ENCODE assay signal across 24 cellular contexts in the genomic region with DNA sequence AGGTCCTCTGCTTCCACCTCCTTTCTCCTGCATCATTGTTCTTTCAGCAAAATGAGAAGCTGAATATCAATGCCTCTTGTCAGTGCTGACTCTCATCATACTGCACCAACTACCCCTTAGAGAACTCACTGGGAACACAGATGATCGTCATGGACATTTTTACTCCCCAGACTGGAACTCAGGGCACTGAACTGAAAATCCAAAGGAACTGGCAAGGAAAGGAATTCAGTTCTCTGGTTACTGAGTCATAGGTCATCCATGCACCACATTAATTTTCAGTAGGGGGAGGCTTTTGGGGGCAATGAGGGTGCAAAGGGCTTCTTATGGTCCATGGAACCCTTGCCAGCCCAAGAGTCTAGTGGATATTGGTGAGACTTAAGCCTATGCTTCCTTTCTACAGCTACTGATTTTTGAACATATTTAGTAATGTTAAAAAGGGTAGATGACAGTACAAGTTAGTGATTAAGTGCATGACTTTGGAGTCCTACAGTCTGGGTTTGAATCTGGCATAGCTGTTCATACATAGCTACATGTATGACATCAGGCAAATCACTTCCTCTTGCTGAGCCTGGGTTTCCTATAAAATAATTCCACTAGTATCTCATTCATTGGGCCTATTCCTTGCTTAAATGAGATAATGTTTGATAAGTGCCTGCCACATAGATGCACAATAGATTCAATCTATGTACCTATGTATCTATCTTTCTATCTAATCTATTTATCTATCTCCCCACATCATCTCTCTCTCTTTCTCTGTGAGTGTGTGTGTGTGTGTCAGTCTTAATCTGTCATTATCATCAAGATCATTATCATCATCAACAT. TPM values are rescaled to one million over a fixed set of nuclear protein-coding genes. Genes with fewer than 3 reads are reported as not detected.
DNase-seq lines count a peak whose midpoint lies in the region; ATAC-seq, FAIRE-seq and TF ChIP-seq lines count a peak whose summit lies in the region.
"Had no signal": no experiment of that assay in that cellular context is flagged by ENCODE, and none has a peak within 500 bp of the region (broad histone marks: within the 10 kb centered on the region; RNA-seq: fewer than 3 reads in every experiment).

No MANE protein-coding gene starts in this region.

- peak; percentile 81 for DNase-seq in RCC 7860 (ENCODE audit: low spot score)
- DNase-seq in kidney glomerular epithelial cell (lab: John Stamatoyannopoulos, UW): peak; percentile 46
- DNase-seq in upper lobe of right lung: no peak
- DNase-seq in activated CD8-positive, alpha-beta T cell treated with anti-CD3 and anti-CD28 coated beads for 36 hours: no peak
- DNase-seq in stimulated activated naive CD4-positive, alpha-beta T cell (lab: John Stamatoyannopoulos, UW): no peak
- DNase-seq in NCI-H748 (lab: John Stamatoyannopoulos, UW; ENCODE audit: unreplicated experiment): no peak
- DNase-seq: activated CD4-positive, alpha-beta memory T cell treated with anti-CD3 and anti-CD28 coated beads, Interleukin-2, amount 10 ng/mL, durations not matched to agents 7 days and 5 days; activated T-cell treated with anti-CD3 and anti-CD28 coated beads, Interleukin-2, amount 50 U/mL, for 48 hours; CD8-positive, alpha-beta memory T cell; GDM1; left lung; NCI-H1092 treated with DMSO at 0.1 percent for 48 hours; NCI-H2227 treated with DMSO at 0.1 percent for 48 hours; NK-92 treated with Interleukin-12 subunit alpha and Interleukin-12 subunit beta, amount 100 ng/mL, for 24 hours; occipital lobe; sigmoid colon; upper lobe of left lung; WERI-Rb-1 had no signal

- CTCF ChIA-PET in activated CD8-positive, alpha-beta T cell treated with anti-CD3 and anti-CD28 coated beads for 36 hours (lab: Charles Lee): no interaction called here

- H3K4me1 ChIP-seq in ES-I3 (ENCODE audit: insufficient read depth, low read length) (no peaks in the 10 kb centered on the region), upper lobe of right lung (no peaks in the 10 kb centered on the region)
- H3K4me1 ChIP-seq: HAP-1, left lung, sigmoid colon, upper lobe of left lung had no signal

- POLR2A ChIA-PET in activated CD8-positive, alpha-beta T cell treated with anti-CD3 and anti-CD28 coated beads for 36 hours (lab: Charles Lee): no interaction called here

- H3K27me3 Mint-ChIP-seq in activated CD8-positive, alpha-beta T cell treated with anti-CD3 and anti-CD28 coated beads for 36 hours: peaks cover 7% of the 10 kb centered on the region

- no peak overlapping the region for H3K27ac Mint-ChIP-seq in activated CD8-positive, alpha-beta T cell treated with anti-CD3 and anti-CD28 coated beads for 36 hours
- H3K27ac Mint-ChIP-seq: activated CD4-positive, alpha-beta memory T cell treated with anti-CD3 and anti-CD28 coated beads, Interleukin-2, amount 10 ng/mL, durations not matched to agents 7 days and 5 days; activated naive CD4-positive, alpha-beta T cell treated with anti-CD3 and anti-CD28 coated beads, Interleukin-2, amount 50 U/mL, for 24 hours; CD8-positive, alpha-beta memory T cell; stimulated activated naive CD8-positive, alpha-beta T cell treated with anti-CD3 and anti-CD28 coated beads, Interleukin-15, Interleukin-2, amounts not matched to agents 100 ng/mL and 50 ng/mL, for 24 hours had no signal

- no peak for TF ChIP-seq CTCF in 22Rv1 (IDR thresholded peaks at IDR 0.05)
- TF ChIP-seq CTCF in upper lobe of right lung (IDR thresholded peaks at IDR 0.05): no peak
- TF ChIP-seq CTCF in activated CD8-positive, alpha-beta T cell treated with anti-CD3 and anti-CD28 coated beads for 36 hours (IDR thresholded peaks at IDR 0.05): no peak

- no peaks in the 10 kb centered on the region for H3K27me3 ChIP-seq in upper lobe of right lung
- H3K27me3 ChIP-seq: left lung, sigmoid colon, upper lobe of left lung had no signal

- peak; percentile 87 for FAIRE-seq in RCC 7860 (lab: Jason Lieb, UNC)
- FAIRE-seq: endometrium had no signal

- H3K9ac ChIP-seq in ES-I3 (ENCODE audit: low read depth, low read length): peak overlapping the region; percentile 31; the same call in 1 of the 2 replicates

- H3K9me3 ChIP-seq in ES-I3 (ENCODE audit: control insufficient read depth, insufficient read depth, low read length) (no peaks in the 10 kb centered on the region), upper lobe of right lung (no peaks in the 10 kb centered on the region)
- H3K9me3 ChIP-seq: HAP-1, left lung, sigmoid colon, upper lobe of left lung had no signal

- no peak for ATAC-seq in upper lobe of right lung
- no peak for ATAC-seq in activated CD8-positive, alpha-beta T cell treated with anti-CD3 and anti-CD28 coated beads for 36 hours
- ATAC-seq: left lung had no signal

- intact Hi-C loops in upper lobe of right lung (cut with DNase I): no loop called here
- intact Hi-C loops in activated CD8-positive, alpha-beta T cell treated with anti-CD3 and anti-CD28 coated beads for 36 hours (cut with micrococcal nuclease): no loop called here

- no peaks in the 10 kb centered on the region for H3K36me3 Mint-ChIP-seq in activated CD8-positive, alpha-beta T cell treated with anti-CD3 and anti-CD28 coated beads for 36 hours (ENCODE audit: low read depth)
- H3K36me3 Mint-ChIP-seq: activated naive CD4-positive, alpha-beta T cell treated with anti-CD3 and anti-CD28 coated beads, Interleukin-2, amount 50 U/mL, for 24 hours had no signal

- H3K4me1 Mint-ChIP-seq in activated CD8-positive, alpha-beta T cell treated with anti-CD3 and anti-CD28 coated beads for 36 hours (ENCODE audit: low read depth): no peaks in the 10 kb centered on the region
- H3K4me1 Mint-ChIP-seq: activated CD4-positive, alpha-beta memory T cell treated with anti-CD3 and anti-CD28 coated beads, Interleukin-2, amount 10 ng/mL, durations not matched to agents 7 days and 5 days; activated naive CD4-positive, alpha-beta T cell treated with anti-CD3 and anti-CD28 coated beads, Interleukin-2, amount 50 U/mL, for 24 hours; CD8-positive, alpha-beta memory T cell had no signal

- H3K9me3 Mint-ChIP-seq in activated CD8-positive, alpha-beta T cell treated with anti-CD3 and anti-CD28 coated beads for 36 hours: no peaks in the 10 kb centered on the region
- H3K9me3 Mint-ChIP-seq: activated CD4-positive, alpha-beta memory T cell treated with anti-CD3 and anti-CD28 coated beads, Interleukin-2, amount 10 ng/mL, durations not matched to agents 7 days and 5 days; activated naive CD4-positive, alpha-beta T cell treated with anti-CD3 and anti-CD28 coated beads, Interleukin-2, amount 50 U/mL, for 24 hours; stimulated activated naive CD8-positive, alpha-beta T cell treated with anti-CD3 and anti-CD28 coated beads, Interleukin-15, Interleukin-2, amounts not matched to agents 100 ng/mL and 50 ng/mL, for 24 hours had no signal

- H3K4me3 ChIP-seq in upper lobe of right lung: no peak overlapping the region
- H3K4me3 ChIP-seq: left lung, sigmoid colon, upper lobe of left lung had no signal

- H3K4me3 Mint-ChIP-seq in activated CD8-positive, alpha-beta T cell treated with anti-CD3 and anti-CD28 coated beads for 36 hours: no peak overlapping the region
- H3K4me3 Mint-ChIP-seq: activated CD4-positive, alpha-beta memory T cell treated with anti-CD3 and anti-CD28 coated beads, Interleukin-2, amount 10 ng/mL, durations not matched to agents 7 days and 5 days; activated naive CD4-positive, alpha-beta T cell treated with anti-CD3 and anti-CD28 coated beads, Interleukin-2, amount 50 U/mL, for 24 hours; CD8-positive, alpha-beta memory T cell; stimulated activated naive CD8-positive, alpha-beta T cell treated with anti-CD3 and anti-CD28 coated beads, Interleukin-15, Interleukin-2, amounts not matched to agents 100 ng/mL and 50 ng/mL, for 24 hours had no signal

- H3K36me3 ChIP-seq in ES-I3 (ENCODE audit: insufficient read depth, low read length) (no peaks in the 10 kb centered on the region), upper lobe of right lung (no peaks in the 10 kb centered on the region)
- H3K36me3 ChIP-seq: HAP-1, left lung, sigmoid colon, upper lobe of left lung, WERI-Rb-1 had no signal

- H3K27ac ChIP-seq in 22Rv1 (peak overlapping the region; percentile 64), upper lobe of right lung (no peak overlapping the region)
- H3K27ac ChIP-seq: left lung, sigmoid colon, upper lobe of left lung, WERI-Rb-1 had no signal

RNA-seq across cellular contexts. Expression of a gene that starts 29.2 kb away (rescaled TPM):
- 14.5 TPM for total RNA-seq in upper lobe of right lung
- total RNA-seq in activated CD8-positive, alpha-beta T cell treated with anti-CD3 and anti-CD28 coated beads for 36 hours: 1 to 10 TPM; 3.7 to 3.9 TPM

Comparison
In these comparisons a context has a peak if more than half of its experiments do, and no peak if none do; other contexts are left out.
1. DNase-seq: peak in RCC 7860 (single experiment) and kidney glomerular epithelial cell (single experiment); none in upper lobe of right lung (single experiment), activated CD8-positive, alpha-beta T cell treated with anti-CD3 and anti-CD28 coated beads for 36 hours (single experiment), stimulated activated naive CD4-positive, alpha-beta T cell (0 of 6) and NCI-H748 (single experiment).